Comparison of ENCODE assay signal across 1 cellular context in genomic region chrX:96833333-96833732, GRCh38.
TF ChIP-seq lines count a peak whose summit lies in the region.

No MANE protein-coding gene starts in this region.

TF ChIP-seq in WTC11, 78 proteins besides CTCF, POLR2A, EP300 and RAD21 (continued from another document):
- TF ChIP-seq E2F5 (CRISPR knock-in tag; IDR thresholded peaks at IDR 0.05) (no peak), MLX (CRISPR knock-in tag; IDR thresholded peaks at IDR 0.05) (no peak), NFE2L1 (CRISPR knock-in tag; IDR thresholded peaks at IDR 0.05) (no peak), KAT7 (CRISPR knock-in tag; IDR thresholded peaks at IDR 0.05; ENCODE audit: borderline replicate concordance) (no peak), ATF1 (CRISPR knock-in tag; IDR thresholded peaks at IDR 0.05) (no peak), HMGXB4 (CRISPR knock-in tag; IDR thresholded peaks at IDR 0.05) (no peak), PREB (CRISPR knock-in tag; IDR thresholded peaks at IDR 0.05; ENCODE audit: borderline replicate concordance) (no peak), TEAD1 (CRISPR knock-in tag; IDR thresholded peaks at IDR 0.05) (no peak), ESRRA (CRISPR knock-in tag; IDR thresholded peaks at IDR 0.05; ENCODE audit: borderline replicate concordance) (no peak)
